In the genomic region with DNA sequence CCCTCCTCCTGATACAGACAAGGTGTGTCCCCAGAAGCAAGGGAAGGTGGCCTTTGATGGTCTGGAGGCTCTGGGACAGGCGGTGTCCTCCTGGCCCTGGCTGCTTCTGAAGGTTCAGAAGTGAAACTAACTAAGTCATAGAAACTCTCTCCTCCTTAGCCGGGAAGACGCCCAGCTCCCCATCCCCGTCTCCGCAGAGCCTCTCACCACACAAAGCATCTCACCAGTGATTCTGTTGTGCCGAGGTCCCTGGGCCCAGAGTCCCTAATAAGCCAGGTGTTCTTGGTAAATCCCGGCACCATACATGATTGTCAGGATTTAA, we compare ENCODE assay signal across 9 cellular contexts. TPM values are rescaled to one million over a fixed set of nuclear protein-coding genes. Genes with fewer than 3 reads are reported as not detected.
DNase-seq lines count a peak whose midpoint lies in the region; ATAC-seq and TF ChIP-seq lines count a peak whose summit lies in the region.
"Had no signal": no experiment of that assay in that cellular context is flagged by ENCODE, and none has a peak within 500 bp of the region (broad histone marks: within the 10 kb centered on the region; RNA-seq: fewer than 3 reads in every experiment).

No MANE protein-coding gene starts in this region.

- no peak overlapping the region for H2BK5ac ChIP-seq in trophoblast cell (ENCODE audit: low read depth, low read length, poor library complexity)

- H4K91ac ChIP-seq in trophoblast cell (ENCODE audit: low read depth, low read length): peak overlapping the region; percentile 54

- no peaks in the 10 kb centered on the region for H3K36me3 ChIP-seq in MM.1S (replicated peaks; ENCODE audit: insufficient read depth, low read length)
- H3K36me3 ChIP-seq in colonic mucosa: no peaks in the 10 kb centered on the region
- H3K36me3 ChIP-seq in trophoblast cell (ENCODE audit: control insufficient read depth in 1 of 2, insufficient read depth in 2 of 2, low read length in 2 of 2): no peaks in the 10 kb centered on the region
- H3K36me3 ChIP-seq: gastrocnemius medialis had no signal

- peak overlapping the region; percentile 3 for H3K4me3 ChIP-seq in GM12864 (ENCODE audit: low read depth, low read length)
- H3K4me3 ChIP-seq in MM.1S (ENCODE audit: low read length): no peak overlapping the region; the same call in 1 of the 2 replicates
- no peak overlapping the region for H3K4me3 ChIP-seq in colonic mucosa
- H3K4me3 ChIP-seq in trophoblast cell (ENCODE audit: low read depth, low read length): no peak overlapping the region
- H3K4me3 ChIP-seq: gastrocnemius medialis had no signal

- H3K9ac ChIP-seq in MM.1S (ENCODE audit: low read length) (peak overlapping the region; percentile 34; the same call in 1 of the 2 replicates), colonic mucosa (ENCODE audit: low read depth in 2 of 2, low read length in 2 of 2) (peak overlapping the region in 1 of 2 donors; percentile 7), trophoblast cell (ENCODE audit: low read length) (no peak overlapping the region)

- H4K8ac ChIP-seq in trophoblast cell (ENCODE audit: low read depth, low read length): no peak overlapping the region

- H4K12ac ChIP-seq in trophoblast cell (ENCODE audit: low read depth, low read length): no peak overlapping the region

- H3K18ac ChIP-seq in trophoblast cell (ENCODE audit: low read length): no peak overlapping the region

- no peaks in the 10 kb centered on the region for H3K79me2 ChIP-seq in MM.1S (ENCODE audit: low read length)
- no peaks in the 10 kb centered on the region for H3K79me2 ChIP-seq in trophoblast cell (ENCODE audit: control insufficient read depth, insufficient read depth, low read length, poor library complexity)

- intact Hi-C loops in colonic mucosa (cut with DNase I): no loop called here

- H3K4me1 ChIP-seq in MM.1S (ENCODE audit: low read length): peaks cover 30% of the 10 kb centered on the region
- peaks cover 15% of the 10 kb centered on the region for H3K4me1 ChIP-seq in colonic mucosa
- peaks cover 16 to 29% of the 10 kb centered on the region in 2 experiments for H3K4me1 ChIP-seq in trophoblast cell (ENCODE audit: control insufficient read depth in 1 of 2, insufficient read depth in 2 of 2, low read length in 2 of 2)
- H3K4me1 ChIP-seq: gastrocnemius medialis had no signal

- H3K9me3 ChIP-seq in MM.1S (replicated peaks; ENCODE audit: insufficient read depth, low read length) (no peaks in the 10 kb centered on the region), colonic mucosa (no peaks in the 10 kb centered on the region), trophoblast cell (ENCODE audit: insufficient read depth, low read depth, low read length) (no peaks in the 10 kb centered on the region)
- H3K9me3 ChIP-seq: gastrocnemius medialis had no signal

- TF ChIP-seq CTCF in GM12864 (IDR thresholded peaks at IDR 0.05; ENCODE audit: low read depth, low read length, missing control alignments) (no peak), MM.1S (IDR thresholded peaks at IDR 0.05; ENCODE audit: low read length) (no peak), colonic mucosa (IDR thresholded peaks at IDR 0.05) (no peak)

- H3K27ac ChIP-seq in MM.1S (ENCODE audit: low read length) (peak overlapping the region; percentile 65; the same call in 1 of the 2 replicates), colonic mucosa (peak overlapping the region; percentile 77), trophoblast cell (ENCODE audit: low read depth, low read length) (no peak overlapping the region), caudate nucleus (ENCODE audit: low read depth, low read length) (no peak overlapping the region)
- H3K27ac ChIP-seq: gastrocnemius medialis had no signal

- ATAC-seq in GM18520 (IDR thresholded peaks at IDR 0.05; ENCODE audit: unreplicated experiment) (no peak), GM21447 (IDR thresholded peaks at IDR 0.05; ENCODE audit: unreplicated experiment) (no peak)

- no peak overlapping the region for H2BK120ac ChIP-seq in trophoblast cell (ENCODE audit: insufficient read depth, low read length, poor library complexity)

- peaks cover 7% of the 10 kb centered on the region for H3K79me1 ChIP-seq in trophoblast cell (ENCODE audit: low read length)

- WGBS in trophoblast cell (ENCODE audit: extremely low coverage, insufficient coverage, insufficient read length): no CpG with 5 or more reads among the region's 7 CpGs

- peak overlapping the region; percentile 54 for H2AFZ ChIP-seq in MM.1S (ENCODE audit: low read length)
- no peak overlapping the region for H2AFZ ChIP-seq in trophoblast cell (ENCODE audit: insufficient read depth, low read length, poor library complexity)

- H3F3A ChIP-seq in MM.1S (ENCODE audit: insufficient read depth, low read length): peaks cover 6% of the 10 kb centered on the region; the same call in 1 of the 2 replicates

- no peak for DNase-seq in GM12864 (ENCODE audit: low read depth)
- DNase-seq in MM.1S: no peak
- DNase-seq in colonic mucosa: no peak
- DNase-seq in trophoblast cell: no peak
- no peak for DNase-seq in caudate nucleus (lab: John Stamatoyannopoulos, UW)
- DNase-seq: gastrocnemius medialis, NCI-H226 had no signal

- no peaks in the 10 kb centered on the region for H3K27me3 ChIP-seq in MM.1S (replicated peaks; ENCODE audit: insufficient read depth, low read length)
- H3K27me3 ChIP-seq in colonic mucosa: no peaks in the 10 kb centered on the region
- H3K27me3 ChIP-seq in trophoblast cell (ENCODE audit: insufficient read depth, low read length): no peaks in the 10 kb centered on the region
- H3K27me3 ChIP-seq: gastrocnemius medialis had no signal

- H3K4ac ChIP-seq in trophoblast cell (ENCODE audit: low read depth, low read length): no peak overlapping the region

- H3K4me2 ChIP-seq in MM.1S (ENCODE audit: low read depth, low read length) (peak overlapping the region; percentile 66), trophoblast cell (ENCODE audit: low read length) (no peak overlapping the region)

- H4K20me1 ChIP-seq in MM.1S (ENCODE audit: insufficient read depth, low read length): no peaks in the 10 kb centered on the region

- H3K14ac ChIP-seq in trophoblast cell (ENCODE audit: low read length): no peak overlapping the region

- no peak overlapping the region for H3K23ac ChIP-seq in trophoblast cell (ENCODE audit: low read length)

- no peak overlapping the region for H2BK12ac ChIP-seq in trophoblast cell (ENCODE audit: low read length)

- no peak overlapping the region for H2AK5ac ChIP-seq in trophoblast cell (ENCODE audit: low read length)

- H3K9me2 ChIP-seq in MM.1S (replicated peaks; ENCODE audit: insufficient read depth, low read length): no peaks in the 10 kb centered on the region

RNA-seq across cellular contexts. Expression of a gene that starts 9.4 kb away (rescaled TPM):
- total RNA-seq in colonic mucosa: 10 to 100 TPM; 14.7 to 19.0 TPM
- polyA plus RNA-seq in trophoblast cell (2013): 2.5 and 2.8 TPM in 2 replicates

RNA-seq across cellular contexts. Expression of a gene that starts 48.8 kb away (rescaled TPM):
- 10 to 100 TPM; 73.3 to 83.3 TPM for total RNA-seq in colonic mucosa
- polyA plus RNA-seq in trophoblast cell (2013): 116 and 118 TPM in 2 replicates

RNA-seq across cellular contexts. Expression of a gene that starts 49.5 kb away (rescaled TPM):
- 10 to 100 TPM; 26.8 to 35.3 TPM for total RNA-seq in colonic mucosa
- polyA plus RNA-seq in trophoblast cell (2013): 38.2 and 39.4 TPM in 2 replicates

Comparison
In these comparisons a context has a peak if more than half of its experiments do, and no peak if none do; other contexts are left out.
1. H3K27ac ChIP-seq: peak in MM.1S (single experiment) and colonic mucosa (single experiment); none in trophoblast cell (single experiment) and caudate nucleus (single experiment).